ENCODE assay signal across 14 cellular contexts in genomic region chr13:27245610-27246009, GRCh38. TPM values are rescaled to one million over a fixed set of nuclear protein-coding genes. Genes with fewer than 3 reads are reported as not detected.
DNase-seq lines count a peak whose midpoint lies in the region; ATAC-seq and TF ChIP-seq lines count a peak whose summit lies in the region.
"Had no signal": no experiment of that assay in that cellular context is flagged by ENCODE, and none has a peak within 500 bp of the region (broad histone marks: within the 10 kb centered on the region; RNA-seq: fewer than 3 reads in every experiment).

No MANE protein-coding gene starts in this region.

- H3K36me3 ChIP-seq in NT2/D1 (ENCODE audit: insufficient read depth, insufficient read length, low read length) (peaks cover 12% of the 10 kb centered on the region), Peyer's patch (no peaks in the 10 kb centered on the region)
- H3K36me3 ChIP-seq: BE2C had no signal

- no peaks in the 10 kb centered on the region for H3K79me1 ChIP-seq in H9 (ENCODE audit: insufficient read depth, low read depth, low read length, poor library complexity, severe bottlenecking)

- no peak overlapping the region for H3K4me3 Mint-ChIP-seq in H9
- H3K4me3 Mint-ChIP-seq: CD8-positive, alpha-beta T cell had no signal

- peaks cover 0 to 10% (median 0%) of the 10 kb centered on the region in 3 experiments; a peak in 3 of 7 replicates for H3K36me3 Mint-ChIP-seq in H9 (ENCODE audit: insufficient read depth in 1 of 3, low read depth in 3 of 3)

- ATAC-seq in GM18867 (IDR thresholded peaks at IDR 0.05; ENCODE audit: unreplicated experiment), result no peak
- ATAC-seq: CD8-positive, alpha-beta T cell had no signal

- H3K14ac ChIP-seq in H9 (ENCODE audit: insufficient read depth, low read length), result no peak overlapping the region

- H3K56ac ChIP-seq in H9 (ENCODE audit: insufficient read length, low read depth, low read length), result no peak overlapping the region

- H4K91ac ChIP-seq in H9 (ENCODE audit: insufficient read length, low read depth, low read length), result no peak overlapping the region

- no peaks in the 10 kb centered on the region for H3K27me3 ChIP-seq in H9 (ENCODE audit: insufficient read depth, low read length)
- H3K27me3 ChIP-seq in NT2/D1 (ENCODE audit: insufficient read depth, insufficient read length), result no peaks in the 10 kb centered on the region
- H3K27me3 ChIP-seq in Peyer's patch, result no peaks in the 10 kb centered on the region

- H3K4me1 ChIP-seq in H9 (ENCODE audit: insufficient read depth, low read length) (no peaks in the 10 kb centered on the region; the same call in 1 of the 2 replicates), NT2/D1 (ENCODE audit: insufficient read depth, insufficient read length) (no peaks in the 10 kb centered on the region), Peyer's patch (no peaks in the 10 kb centered on the region)
- H3K4me1 ChIP-seq: BE2C had no signal

- no peak overlapping the region for H3K23ac ChIP-seq in H9 (ENCODE audit: insufficient read length, low read depth, low read length)

- TF ChIP-seq CTCF in H9 (conservative IDR thresholded peaks at IDR 0.05) (no peak), Peyer's patch (IDR thresholded peaks at IDR 0.05) (no peak)

- no peak overlapping the region for H3K4ac ChIP-seq in H9 (ENCODE audit: low read depth, low read length)

- TF ChIP-seq POLR2A in Peyer's patch (IDR thresholded peaks at IDR 0.05), result no peak

- H2BK15ac ChIP-seq in H9 (ENCODE audit: low read depth, low read length), result no peak overlapping the region

- H3K27ac Mint-ChIP-seq in H9, result peak overlapping the region; percentile 16 to 90 (median 76); a peak in 5 of 7 replicates

- H3K9me3 ChIP-seq in H9 (ENCODE audit: control insufficient read depth, low read depth, low read length), result no peaks in the 10 kb centered on the region
- H3K9me3 ChIP-seq in NT2/D1 (ENCODE audit: insufficient read depth, low read length), result no peaks in the 10 kb centered on the region
- no peaks in the 10 kb centered on the region for H3K9me3 ChIP-seq in Peyer's patch
- H3K9me3 ChIP-seq: BE2C had no signal

- no peak overlapping the region for H2BK12ac ChIP-seq in H9 (ENCODE audit: insufficient read length, low read depth, low read length)

- H4K5ac ChIP-seq in H9 (ENCODE audit: insufficient read length, low read depth, low read length), result no peak overlapping the region

- H3K4me3 ChIP-seq in NT2/D1 (ENCODE audit: insufficient read length, low read depth), result no peak overlapping the region
- H3K4me3 ChIP-seq in Peyer's patch, result no peak overlapping the region

- no peaks in the 10 kb centered on the region for H3K27me3 Mint-ChIP-seq in H9 (ENCODE audit: low read depth)

- H3K79me2 ChIP-seq in H9 (ENCODE audit: insufficient read depth, low read length), result no peaks in the 10 kb centered on the region

- no peaks in the 10 kb centered on the region for H4K20me1 ChIP-seq in H9 (ENCODE audit: control insufficient read depth, insufficient read depth, insufficient read length)

- H2BK120ac ChIP-seq in H9 (ENCODE audit: low read depth, low read length, poor library complexity, severe bottlenecking), result no peak overlapping the region

- no peak overlapping the region for H2AFZ ChIP-seq in H9 (ENCODE audit: low read length)

- no peak overlapping the region for H2BK5ac ChIP-seq in H9 (ENCODE audit: insufficient read length, low read length)

- no peak overlapping the region for H3K18ac ChIP-seq in H9 (ENCODE audit: insufficient read length, low read depth, low read length)

- H4K8ac ChIP-seq in H9 (replicated peaks; ENCODE audit: insufficient read length, low read depth, low read length), result no peak overlapping the region

- no peak overlapping the region for H3K4me2 ChIP-seq in H9 (ENCODE audit: insufficient read depth, insufficient read length, low read length)

- peaks cover 31 to 34% of the 10 kb centered on the region in 2 experiments for H3K4me1 Mint-ChIP-seq in H9

- peak overlapping the region; percentile 68 for H3K27ac ChIP-seq in H9 (ENCODE audit: insufficient read length, low read depth, low read length)
- H3K27ac ChIP-seq in Peyer's patch, result no peak overlapping the region
- H3K27ac ChIP-seq: C4-2B had no signal

- no peaks in the 10 kb centered on the region for H3K9me3 Mint-ChIP-seq in H9
- H3K9me3 Mint-ChIP-seq: CD8-positive, alpha-beta T cell had no signal

- no CpG with 5 or more reads among the region's 7 CpGs for WGBS in H9 (ENCODE audit: extremely low coverage, insufficient read length, low lambda C conversion rate)

- no peak overlapping the region for H2AK5ac ChIP-seq in H9 (ENCODE audit: insufficient read length, low read length)

- H2BK20ac ChIP-seq in H9 (ENCODE audit: low read depth, low read length, poor library complexity, severe bottlenecking), result no peak overlapping the region

- DNase-seq in H9 (no peak), NT2/D1 (ENCODE audit: low read depth, low spot score) (peak; percentile 55), iPS DF 19.7 (ENCODE audit: low read depth, low spot score) (peak; percentile 61), Peyer's patch (no peak), AG08396 (ENCODE audit: low spot score) (no peak)
- DNase-seq in effector CD8-positive, alpha-beta T cell (lab: John Stamatoyannopoulos, UW), result no peak
- DNase-seq: BE2C; CD8-positive, alpha-beta T cell; COR-L47; DMS153; DMS79 treated with DMSO at 0.1 percent for 48 hours; EL had no signal

- no peak overlapping the region for H3K9ac ChIP-seq in H9 (ENCODE audit: extremely low read depth, insufficient read length, low read length)
- H3K9ac ChIP-seq in NT2/D1 (ENCODE audit: insufficient read length, low read depth), result no peak overlapping the region

- no peak overlapping the region for H3T11ph ChIP-seq in H9 (ENCODE audit: low read length)

- no peaks in the 10 kb centered on the region for H3K23me2 ChIP-seq in H9 (ENCODE audit: insufficient read length, low read depth, low read length, poor library complexity, severe bottlenecking)

RNA-seq across cellular contexts. Expression of gene RPL21, which starts 5.7 kb away (rescaled TPM):
- total RNA-seq in H9 (2021) (1,099 and 1,116 TPM in 2 replicates), Peyer's patch (100 to 1,000 TPM; 179 to 828 (median 278) TPM)

RNA-seq across cellular contexts. Expression of gene RASL11A, which starts 25.0 kb away (rescaled TPM):
- total RNA-seq in H9 (2021) (2.0 and 2.7 TPM in 2 replicates), Peyer's patch (10 to 100 TPM; 26.5 to 70.1 (median 39.6) TPM)

Comparison
In these comparisons a context has a peak if more than half of its experiments do, and no peak if none do; other contexts are left out.
1. DNase-seq: peak in NT2/D1 (single experiment) and iPS DF 19.7 (single experiment); none in H9 (single experiment), effector CD8-positive, alpha-beta T cell (single experiment), Peyer's patch (0 of 3) and AG08396 (single experiment).